8 cellular contexts compared by ENCODE assay signal in genomic region chr18:3451166-3451988, GRCh38. TPM values are rescaled to one million over a fixed set of nuclear protein-coding genes. Genes with fewer than 3 reads are reported as not detected.
DNase-seq lines count a peak whose midpoint lies in the region; ATAC-seq and TF ChIP-seq lines count a peak whose summit lies in the region.

No MANE protein-coding gene starts in this region.

- no peaks in the 10 kb centered on the region for H3K9me3 ChIP-seq in HUES48 (ENCODE audit: control insufficient read depth, insufficient read depth, low read length)
- no peaks in the 10 kb centered on the region for H3K9me3 ChIP-seq in SJSA1 (replicated peaks)
- H3K9me3 ChIP-seq in neuron (ENCODE audit: low read length) = no peaks in the 10 kb centered on the region
- no peaks in the 10 kb centered on the region for H3K9me3 ChIP-seq in stomach

- DNase-seq in CD14-positive monocyte (ENCODE audit: low spot score) = peak; percentile 89
- peak; percentile 92 to 94 for DNase-seq in SJSA1 (ENCODE audit: low read depth in 1 of 2, low spot score in 2 of 2)
- DNase-seq in activated naive CD4-positive, alpha-beta T cell (lab: John Stamatoyannopoulos, UW) = peak; percentile 62 to 71 (median 68)
- DNase-seq in foreskin melanocyte = peak; percentile 82
- peak; percentile 94 for DNase-seq in stomach

- no peak for TF ChIP-seq EP300 in stomach (IDR thresholded peaks at IDR 0.05)

- H3K27me3 Mint-ChIP-seq in CD14-positive monocyte (ENCODE audit: low read depth in 3 of 3) = peaks cover 0 to 4% (median 1%) of the 10 kb centered on the region in 3 donors

- peak overlapping the region; percentile 95 for H3K9ac ChIP-seq in HUES48 (ENCODE audit: low read depth, low read length)

- TF ChIP-seq CTCF in CD14-positive monocyte (IDR thresholded peaks at IDR 0.05) = no peak
- no peak for TF ChIP-seq CTCF in stomach (IDR thresholded peaks at IDR 0.05)

- peaks cover 29% of the 10 kb centered on the region for H3K4me1 Mint-ChIP-seq in CD14-positive monocyte

- H3K4me1 ChIP-seq in HUES48 (ENCODE audit: control insufficient read depth, insufficient read depth, low read length) (peaks cover 33% of the 10 kb centered on the region), SJSA1 (replicated peaks) (peaks cover 37% of the 10 kb centered on the region), neuron (ENCODE audit: insufficient read depth, low read length) (peaks cover 44% of the 10 kb centered on the region), stomach (peaks cover 31 to 53% (median 40%) of the 10 kb centered on the region in 4 donors)

- intact Hi-C loops in CD14-positive monocyte (cut with micrococcal nuclease) = loop anchor here (5.0 to 10.0 kb wide), 5 partner anchors 167 to 797 kb away; partner anchors contain the start of genes EMILIN2 (in 1 of the 2) and SMCHD1 (in 1 of the 2)
- intact Hi-C loops in stomach (cut with DNase I; ENCODE audit: low total_unique reads) = loop anchor here (10.0 kb wide), 2 partner anchors 133 to 167 kb away; no protein-coding TSS in a partner anchor

- H3K27ac ChIP-seq in HUES48 (ENCODE audit: low read depth, low read length) = peak overlapping the region; percentile 99
- H3K27ac ChIP-seq in SJSA1 = peak overlapping the region; percentile 84
- H3K27ac ChIP-seq in stomach = peak overlapping the region; percentile 94 to 99 (median 99)

- H3K4me3 Mint-ChIP-seq in CD14-positive monocyte = peak overlapping the region; percentile 93 to 94

- peak overlapping the region; percentile 2 for H2AFZ ChIP-seq in neuron (ENCODE audit: low read depth, low read length)

- H3K9me3 Mint-ChIP-seq in CD14-positive monocyte = peaks cover 0 to 3% (median 0%) of the 10 kb centered on the region in 7 donors

- TF ChIP-seq POLR2A in stomach (IDR thresholded peaks at IDR 0.05) = peak in 2 of 4 donors; percentile 81 to 86

- H3K36me3 Mint-ChIP-seq in CD14-positive monocyte = peaks cover 2 to 6% of the 10 kb centered on the region in 2 donors

- H3K27me3 ChIP-seq in HUES48 (ENCODE audit: control insufficient read depth, insufficient read depth, low read length) (no peaks in the 10 kb centered on the region), SJSA1 (replicated peaks) (no peaks in the 10 kb centered on the region), neuron (ENCODE audit: insufficient read depth, low read length) (no peaks in the 10 kb centered on the region), stomach (no peaks in the 10 kb centered on the region)

- H3K4me3 ChIP-seq in HUES48 (ENCODE audit: low read depth, low read length) (peak overlapping the region; percentile 97), SJSA1 (peak overlapping the region; percentile 67), neuron (ENCODE audit: low read length) (peak overlapping the region; percentile 66), stomach (peak overlapping the region; percentile 69 to 86 (median 78))

- H3K27ac Mint-ChIP-seq in CD14-positive monocyte = peak overlapping the region; percentile 94 to 100 (median 97)

- WGBS in stomach, 5 donors = 0 to 1% (median 0%) methylated on average over 28 to 50 of the region's 50 CpGs

- ATAC-seq in HG03280 (IDR thresholded peaks at IDR 0.05; ENCODE audit: unreplicated experiment) = no peak

- H3K36me3 ChIP-seq in HUES48 (ENCODE audit: control insufficient read depth, insufficient read depth, low read length) (peaks cover 9% of the 10 kb centered on the region), SJSA1 (peaks cover 23% of the 10 kb centered on the region), neuron (ENCODE audit: insufficient read depth, low read length) (peaks cover 4% of the 10 kb centered on the region), stomach (peaks cover 0 to 5% (median 3%) of the 10 kb centered on the region in 4 donors)

RNA-seq across cellular contexts. Expression of gene TGIF1, which starts 1.4 kb away (rescaled TPM):
- 10 to 100 TPM; 32.2 to 39.8 TPM for polyA plus RNA-seq in CD14-positive monocyte
- total RNA-seq in SJSA1 (2014; rRNA removed; shearing (Covaris generic)) = 37.5 and 41.9 TPM in 2 replicates
- 10 to 100 TPM; 18.7 to 87.6 (median 52.5) TPM for total RNA-seq in stomach
- 10 to 100 TPM; 51.5 to 65.3 (median 57.9) TPM for polyA plus RNA-seq in stomach
